8 cellular contexts compared by ENCODE assay signal in the genomic region with DNA sequence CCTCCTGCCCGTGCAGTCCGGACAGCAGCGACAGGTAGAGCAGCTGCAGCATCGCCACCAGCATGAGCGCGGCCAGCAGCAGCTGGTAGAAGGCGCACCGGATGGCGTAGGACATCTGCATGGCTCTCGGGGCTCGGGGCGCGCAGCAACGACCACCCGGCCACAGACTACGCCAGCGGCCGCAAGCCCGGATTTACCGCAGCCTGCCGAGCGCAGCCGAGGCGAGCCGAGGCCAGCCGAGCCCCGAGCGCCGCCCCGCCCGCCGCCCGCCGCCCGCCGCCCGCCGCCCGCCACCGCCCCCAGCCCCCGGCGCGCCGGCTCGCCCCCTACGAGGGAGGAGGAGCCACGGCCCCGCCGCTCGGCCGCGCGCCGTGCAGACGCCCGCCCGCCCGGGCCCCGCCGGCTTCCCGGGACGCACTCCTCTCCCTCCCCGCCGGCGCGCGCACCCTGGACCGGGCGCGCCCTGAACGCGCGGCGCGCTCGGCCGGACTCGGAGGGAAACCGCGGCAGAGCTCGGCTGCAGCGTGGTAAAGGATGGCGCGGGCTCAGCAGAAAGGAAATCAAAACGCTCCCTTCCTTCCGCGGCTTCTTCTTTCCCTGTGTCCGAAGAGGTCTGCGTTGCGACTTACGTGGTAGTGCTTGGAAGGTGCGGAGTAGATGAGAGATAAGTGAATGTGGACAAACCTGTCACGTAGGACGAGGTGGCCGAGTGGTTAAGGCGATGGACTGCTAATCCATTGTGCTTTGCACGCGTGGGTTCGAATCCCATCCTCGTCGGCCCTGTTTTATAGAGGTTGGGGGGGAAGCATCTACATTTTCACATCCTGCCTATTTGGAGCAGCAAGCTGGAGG. TPM values are rescaled to one million over a fixed set of nuclear protein-coding genes. Genes with fewer than 3 reads are reported as not detected.
DNase-seq lines count a peak whose midpoint lies in the region; TF ChIP-seq lines count a peak whose summit lies in the region.

A gene (minus strand): TSS at position 205 of the 852 bp plus-strand sequence. CDS start 84 bp downstream, at position 121.

- DNase-seq in NK-92 treated with Interleukin-12 subunit alpha and Interleukin-12 subunit beta, amount 100 ng/mL, for 24 hours (lab: John Stamatoyannopoulos, UW): peak; percentile 63
- DNase-seq in NK-92 (lab: John Stamatoyannopoulos, UW; ENCODE audit: unreplicated experiment) (no peak), HuH-7.5 (ENCODE audit: low spot score) (peak; percentile 98), OCI-M1 (lab: John Stamatoyannopoulos, UW) (peak; percentile 92), epithelial cell of proximal tubule (ENCODE audit: low read depth) (peak; percentile 61), mucosa of gallbladder (ENCODE audit: low spot score) (peak; percentile 89)
- peak; percentile 84 for DNase-seq in activated T-cell treated with anti-CD3 and anti-CD28 coated beads, Interleukin-2, amount 50 U/mL, for 1 hour
- peak; percentile 60 to 80 for DNase-seq in stimulated activated CD8-positive, alpha-beta memory T cell treated with anti-CD3 and anti-CD28 coated beads, Interleukin-2, amount 100 ng/mL, for 48 hours (ENCODE audit: low read depth in 2 of 2)

- peak within 1 kb of the TSS; percentile 88 for H3K4me3 ChIP-seq in epithelial cell of proximal tubule (ENCODE audit: low read depth, low read length)

- TF ChIP-seq CTCF in epithelial cell of proximal tubule (conservative IDR thresholded peaks at IDR 0.05; ENCODE audit: low read depth, low read length): no peak

RNA-seq across cellular contexts. Expression of the gene that starts here (rescaled TPM):
- total RNA-seq in epithelial cell of proximal tubule (32.0 and 36.2 TPM in 2 replicates), mucosa of gallbladder (43.8 TPM)
